In genomic region chr2:123043458-123043857, GRCh38 we compare ENCODE assay signal across 7 cellular contexts.
"Had no signal": no experiment of that assay in that cellular context is flagged by ENCODE, and none has a peak within 500 bp of the region (broad histone marks: within the 10 kb centered on the region; RNA-seq: fewer than 3 reads in every experiment).

No MANE protein-coding gene starts in this region.

- DNase-seq: Karpas-422, KBM-7, KG1 had no signal

- H3K27ac ChIP-seq: HL-60, KMS-11 had no signal

- H3K4me3 Mint-ChIP-seq: IgD-negative memory B cell had no signal

- H3K36me3 Mint-ChIP-seq: IgD-negative memory B cell had no signal

- FAIRE-seq: HTR-8/SVneo had no signal

- H3K9ac ChIP-seq: KMS-11 had no signal

- H3K27me3 Mint-ChIP-seq: IgD-negative memory B cell had no signal

- H3K27ac Mint-ChIP-seq: IgD-negative memory B cell had no signal

- H3K4me2 ChIP-seq: KMS-11 had no signal

- H3K4me1 Mint-ChIP-seq: IgD-negative memory B cell had no signal
